ENCODE assay signal across 1 cellular context in the genomic region with DNA sequence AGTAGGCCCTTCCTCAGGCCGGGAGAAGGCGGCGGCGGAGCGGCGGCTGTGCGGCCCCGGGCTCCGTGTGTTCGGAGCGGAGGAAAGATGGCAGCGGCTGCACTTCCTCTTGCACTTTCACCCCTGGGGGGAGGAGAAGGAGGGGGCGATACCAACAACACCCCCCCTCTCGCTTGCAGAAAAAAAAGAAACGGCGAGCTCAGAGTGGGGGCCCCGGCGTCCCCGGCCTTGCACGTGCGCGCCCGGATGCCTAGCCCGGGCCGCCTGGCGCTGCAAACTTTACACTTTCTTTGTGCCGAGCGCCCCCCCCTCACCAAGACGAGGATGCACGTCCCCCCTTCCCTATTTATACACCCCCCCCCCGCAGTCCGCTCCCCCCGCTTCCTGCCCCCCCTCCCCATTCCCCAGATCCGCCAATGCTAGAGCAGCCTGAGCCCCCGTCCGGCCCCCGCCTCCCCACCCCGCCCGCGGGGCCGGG.
A peak's percentile ranks its signal among the peaks of the same experiment; 100 is the strongest.
TF ChIP-seq lines count a peak whose summit lies in the region.

A gene with protein sequence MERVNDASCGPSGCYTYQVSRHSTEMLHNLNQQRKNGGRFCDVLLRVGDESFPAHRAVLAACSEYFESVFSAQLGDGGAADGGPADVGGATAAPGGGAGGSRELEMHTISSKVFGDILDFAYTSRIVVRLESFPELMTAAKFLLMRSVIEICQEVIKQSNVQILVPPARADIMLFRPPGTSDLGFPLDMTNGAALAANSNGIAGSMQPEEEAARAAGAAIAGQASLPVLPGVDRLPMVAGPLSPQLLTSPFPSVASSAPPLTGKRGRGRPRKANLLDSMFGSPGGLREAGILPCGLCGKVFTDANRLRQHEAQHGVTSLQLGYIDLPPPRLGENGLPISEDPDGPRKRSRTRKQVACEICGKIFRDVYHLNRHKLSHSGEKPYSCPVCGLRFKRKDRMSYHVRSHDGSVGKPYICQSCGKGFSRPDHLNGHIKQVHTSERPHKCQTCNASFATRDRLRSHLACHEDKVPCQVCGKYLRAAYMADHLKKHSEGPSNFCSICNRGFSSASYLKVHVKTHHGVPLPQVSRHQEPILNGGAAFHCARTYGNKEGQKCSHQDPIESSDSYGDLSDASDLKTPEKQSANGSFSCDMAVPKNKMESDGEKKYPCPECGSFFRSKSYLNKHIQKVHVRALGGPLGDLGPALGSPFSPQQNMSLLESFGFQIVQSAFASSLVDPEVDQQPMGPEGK (minus strand): TSS at position 92 of the 478 bp plus-strand sequence. CDS start 744 bp downstream, outside the sequence.

TF ChIP-seq in GM12878, 131 proteins besides CTCF, POLR2A, EP300 and RAD21:
- TF ChIP-seq, protein P1, sequence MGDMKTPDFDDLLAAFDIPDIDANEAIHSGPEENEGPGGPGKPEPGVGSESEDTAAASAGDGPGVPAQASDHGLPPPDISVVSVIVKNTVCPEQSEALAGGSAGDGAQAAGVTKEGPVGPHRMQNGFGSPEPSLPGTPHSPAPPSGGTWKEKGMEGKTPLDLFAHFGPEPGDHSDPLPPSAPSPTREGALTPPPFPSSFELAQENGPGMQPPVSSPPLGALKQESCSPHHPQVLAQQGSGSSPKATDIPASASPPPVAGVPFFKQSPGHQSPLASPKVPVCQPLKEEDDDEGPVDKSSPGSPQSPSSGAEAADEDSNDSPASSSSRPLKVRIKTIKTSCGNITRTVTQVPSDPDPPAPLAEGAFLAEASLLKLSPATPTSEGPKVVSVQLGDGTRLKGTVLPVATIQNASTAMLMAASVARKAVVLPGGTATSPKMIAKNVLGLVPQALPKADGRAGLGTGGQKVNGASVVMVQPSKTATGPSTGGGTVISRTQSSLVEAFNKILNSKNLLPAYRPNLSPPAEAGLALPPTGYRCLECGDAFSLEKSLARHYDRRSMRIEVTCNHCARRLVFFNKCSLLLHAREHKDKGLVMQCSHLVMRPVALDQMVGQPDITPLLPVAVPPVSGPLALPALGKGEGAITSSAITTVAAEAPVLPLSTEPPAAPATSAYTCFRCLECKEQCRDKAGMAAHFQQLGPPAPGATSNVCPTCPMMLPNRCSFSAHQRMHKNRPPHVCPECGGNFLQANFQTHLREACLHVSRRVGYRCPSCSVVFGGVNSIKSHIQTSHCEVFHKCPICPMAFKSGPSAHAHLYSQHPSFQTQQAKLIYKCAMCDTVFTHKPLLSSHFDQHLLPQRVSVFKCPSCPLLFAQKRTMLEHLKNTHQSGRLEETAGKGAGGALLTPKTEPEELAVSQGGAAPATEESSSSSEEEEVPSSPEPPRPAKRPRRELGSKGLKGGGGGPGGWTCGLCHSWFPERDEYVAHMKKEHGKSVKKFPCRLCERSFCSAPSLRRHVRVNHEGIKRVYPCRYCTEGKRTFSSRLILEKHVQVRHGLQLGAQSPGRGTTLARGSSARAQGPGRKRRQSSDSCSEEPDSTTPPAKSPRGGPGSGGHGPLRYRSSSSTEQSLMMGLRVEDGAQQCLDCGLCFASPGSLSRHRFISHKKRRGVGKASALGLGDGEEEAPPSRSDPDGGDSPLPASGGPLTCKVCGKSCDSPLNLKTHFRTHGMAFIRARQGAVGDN (IDR thresholded peaks at IDR 0.05): peak; percentile 45; the same call in 1 of the 2 replicates
- TF ChIP-seq ZBTB33 (IDR thresholded peaks at IDR 0.05): no peak
- no peak for TF ChIP-seq TBL1XR1 (IDR thresholded peaks at IDR 0.05; ENCODE audit: low read depth, low read length)
- TF ChIP-seq SMAD5 (IDR thresholded peaks at IDR 0.05; ENCODE audit: low read depth): no peak
- peak; percentile 95 for TF ChIP-seq NR2C1 (IDR thresholded peaks at IDR 0.05)
- peak; percentile 88 for TF ChIP-seq ZNF384 (IDR thresholded peaks at IDR 0.05; ENCODE audit: borderline replicate concordance, low read depth, low read length)
- TF ChIP-seq RELA (IDR thresholded peaks at IDR 0.05; ENCODE audit: borderline replicate concordance, partially characterized antibody): no peak
- TF ChIP-seq CBFB (IDR thresholded peaks at IDR 0.05; ENCODE audit: low read depth): no peak
- no peak for TF ChIP-seq ZZZ3 (IDR thresholded peaks at IDR 0.05; ENCODE audit: control insufficient read depth, insufficient read length, low read depth)
- TF ChIP-seq MTA2 (IDR thresholded peaks at IDR 0.05; ENCODE audit: low read depth): peak; percentile 29; the same call in 1 of the 2 replicates
- no peak for TF ChIP-seq POLR2AphosphoS2 (IDR thresholded peaks at IDR 0.05; ENCODE audit: low read depth, low read length)
- TF ChIP-seq NR2C2 (IDR thresholded peaks at IDR 0.05; ENCODE audit: borderline replicate concordance, control insufficient read depth, insufficient read length, low read depth): peak; percentile 43
- no peak; the same call in 1 of the 2 replicates for TF ChIP-seq ASH2L (IDR thresholded peaks at IDR 0.05; ENCODE audit: borderline replicate concordance, low read depth)
- no peak for TF ChIP-seq EED (IDR thresholded peaks at IDR 0.05; ENCODE audit: low read depth)
- TF ChIP-seq EGR1 (IDR thresholded peaks at IDR 0.05; ENCODE audit: borderline replicate concordance in 1 of 2, low read depth in 2 of 2, low read length in 2 of 2): peak in 1 of 2 experiments; percentile 60; a peak in 1 of 3 replicates
- peak; percentile 55 for TF ChIP-seq TAF1 (IDR thresholded peaks at IDR 0.05; ENCODE audit: borderline replicate concordance, low read depth, low read length)
- peak; percentile 96 to 97 for TF ChIP-seq BHLHE40 (IDR thresholded peaks at IDR 0.05; ENCODE audit: borderline replicate concordance in 1 of 2, low read depth in 2 of 2, low read length in 1 of 2)
- no peak for TF ChIP-seq HDAC2 (IDR thresholded peaks at IDR 0.05)
- TF ChIP-seq NR2F1 (conservative IDR thresholded peaks at IDR 0.05): peak; percentile 88
- TF ChIP-seq TCF12 (IDR thresholded peaks at IDR 0.05; ENCODE audit: low read depth, low read length): peak; percentile 42; the same call in 1 of the 2 replicates
- TF ChIP-seq WRNIP1 (IDR thresholded peaks at IDR 0.05; ENCODE audit: borderline replicate concordance, low read depth, low read length): no peak
- no peak for TF ChIP-seq ZNF217 (IDR thresholded peaks at IDR 0.05)
- 0 out of 2 replicates have a peak, but pooled peaks have one; percentile 14 for TF ChIP-seq HCFC1 (IDR thresholded peaks at IDR 0.05; ENCODE audit: low read length)
- no peak for TF ChIP-seq ZNF274 (IDR thresholded peaks at IDR 0.05; ENCODE audit: insufficient read depth, insufficient read length)
- peak; percentile 58; the same call in 1 of the 2 replicates for TF ChIP-seq GABPA (IDR thresholded peaks at IDR 0.05; ENCODE audit: low read depth)
- peak; percentile 81 for TF ChIP-seq SPI1 (IDR thresholded peaks at IDR 0.05; ENCODE audit: borderline replicate concordance, insufficient read depth, low read depth, low read length)
- no peak for TF ChIP-seq SREBF2 (IDR thresholded peaks at IDR 0.05; ENCODE audit: low read length)
- TF ChIP-seq IKZF2 (IDR thresholded peaks at IDR 0.05): no peak
- no peak for TF ChIP-seq KDM1A (IDR thresholded peaks at IDR 0.05; ENCODE audit: borderline replicate concordance)
- TF ChIP-seq YY1 (IDR thresholded peaks at IDR 0.05; ENCODE audit: low read depth, low read length): peak; percentile 93
- peak; percentile 47; the same call in 1 of the 2 replicates for TF ChIP-seq PAX5 (IDR thresholded peaks at IDR 0.05; ENCODE audit: borderline replicate concordance, low read depth, low read length)
- TF ChIP-seq REST (IDR thresholded peaks at IDR 0.05; ENCODE audit: low read depth, low read length): no peak
- TF ChIP-seq, protein P2, sequence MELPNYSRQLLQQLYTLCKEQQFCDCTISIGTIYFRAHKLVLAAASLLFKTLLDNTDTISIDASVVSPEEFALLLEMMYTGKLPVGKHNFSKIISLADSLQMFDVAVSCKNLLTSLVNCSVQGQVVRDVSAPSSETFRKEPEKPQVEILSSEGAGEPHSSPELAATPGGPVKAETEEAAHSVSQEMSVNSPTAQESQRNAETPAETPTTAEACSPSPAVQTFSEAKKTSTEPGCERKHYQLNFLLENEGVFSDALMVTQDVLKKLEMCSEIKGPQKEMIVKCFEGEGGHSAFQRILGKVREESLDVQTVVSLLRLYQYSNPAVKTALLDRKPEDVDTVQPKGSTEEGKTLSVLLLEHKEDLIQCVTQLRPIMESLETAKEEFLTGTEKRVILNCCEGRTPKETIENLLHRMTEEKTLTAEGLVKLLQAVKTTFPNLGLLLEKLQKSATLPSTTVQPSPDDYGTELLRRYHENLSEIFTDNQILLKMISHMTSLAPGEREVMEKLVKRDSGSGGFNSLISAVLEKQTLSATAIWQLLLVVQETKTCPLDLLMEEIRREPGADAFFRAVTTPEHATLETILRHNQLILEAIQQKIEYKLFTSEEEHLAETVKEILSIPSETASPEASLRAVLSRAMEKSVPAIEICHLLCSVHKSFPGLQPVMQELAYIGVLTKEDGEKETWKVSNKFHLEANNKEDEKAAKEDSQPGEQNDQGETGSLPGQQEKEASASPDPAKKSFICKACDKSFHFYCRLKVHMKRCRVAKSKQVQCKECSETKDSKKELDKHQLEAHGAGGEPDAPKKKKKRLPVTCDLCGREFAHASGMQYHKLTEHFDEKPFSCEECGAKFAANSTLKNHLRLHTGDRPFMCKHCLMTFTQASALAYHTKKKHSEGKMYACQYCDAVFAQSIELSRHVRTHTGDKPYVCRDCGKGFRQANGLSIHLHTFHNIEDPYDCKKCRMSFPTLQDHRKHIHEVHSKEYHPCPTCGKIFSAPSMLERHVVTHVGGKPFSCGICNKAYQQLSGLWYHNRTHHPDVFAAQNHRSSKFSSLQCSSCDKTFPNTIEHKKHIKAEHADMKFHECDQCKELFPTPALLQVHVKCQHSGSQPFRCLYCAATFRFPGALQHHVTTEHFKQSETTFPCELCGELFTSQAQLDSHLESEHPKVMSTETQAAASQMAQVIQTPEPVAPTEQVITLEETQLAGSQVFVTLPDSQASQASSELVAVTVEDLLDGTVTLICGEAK (IDR thresholded peaks at IDR 0.05; ENCODE audit: borderline replicate concordance): peak; percentile 36; the same call in 1 of the 2 replicates
- TF ChIP-seq STAT1 (conservative IDR thresholded peaks at IDR 0.05): no peak
